In the genomic region with DNA sequence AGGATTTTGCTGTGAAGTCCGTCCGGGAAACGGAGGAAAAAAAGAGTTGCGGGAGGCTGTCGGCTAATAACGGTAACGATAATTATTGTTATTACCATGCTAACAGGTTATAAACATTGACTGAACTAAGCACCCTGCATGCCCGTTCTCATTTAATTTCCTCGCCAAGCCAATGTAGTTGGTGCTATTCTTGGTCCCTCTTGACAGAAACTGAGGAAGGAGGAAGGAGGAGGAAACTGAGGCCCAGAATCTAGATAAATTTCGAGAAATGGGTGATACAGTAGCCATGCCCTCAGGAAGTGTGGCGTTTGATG, we compare ENCODE assay signal across 9 cellular contexts. TPM values are rescaled to one million over a fixed set of nuclear protein-coding genes. Genes with fewer than 3 reads are reported as not detected.
DNase-seq lines count a peak whose midpoint lies in the region; ATAC-seq, FAIRE-seq and TF ChIP-seq lines count a peak whose summit lies in the region.
"Had no signal": no experiment of that assay in that cellular context is flagged by ENCODE, and none has a peak within 500 bp of the region (broad histone marks: within the 10 kb centered on the region; RNA-seq: fewer than 3 reads in every experiment).

No MANE protein-coding gene starts in this region.

- peaks cover 10% of the 10 kb centered on the region; the same call in 1 of the 2 replicates for H4K20me1 ChIP-seq in DOHH2 (ENCODE audit: control insufficient read depth, insufficient read depth, low read depth, low read length)

- no peak overlapping the region for H3K4me3 Mint-ChIP-seq in progenitor cell of endocrine pancreas (ENCODE audit: low read depth)
- H3K4me3 Mint-ChIP-seq in immature natural killer cell, result no peak overlapping the region

- peaks cover 61% of the 10 kb centered on the region for H3K79me2 ChIP-seq in DOHH2 (ENCODE audit: control insufficient read depth, low read length)

- no peaks in the 10 kb centered on the region for H3K9me2 ChIP-seq in DOHH2 (replicated peaks; ENCODE audit: control insufficient read depth, low read length)

- peak in 1 of 4 donors; percentile 3 for ATAC-seq in pancreas

- no peaks in the 10 kb centered on the region for H3K27me3 ChIP-seq in DOHH2 (ENCODE audit: control insufficient read depth, low read length)
- no peaks in the 10 kb centered on the region for H3K27me3 ChIP-seq in HUES64 (ENCODE audit: insufficient read depth, low read length)
- H3K27me3 ChIP-seq in endocrine pancreas (ENCODE audit: control insufficient read depth, insufficient read depth, low read length), result no peaks in the 10 kb centered on the region
- no peaks in the 10 kb centered on the region for H3K27me3 ChIP-seq in pancreas

- no peak for FAIRE-seq in pancreas (lab: Jason Lieb, UNC)
- FAIRE-seq: colon had no signal

- WGBS in HUES64, result 0% methylated on average over 11 of the region's 11 CpGs
- WGBS in pancreas, 2 donors, result 1 to 3% methylated on average over 11 of the region's 11 CpGs

- no peaks in the 10 kb centered on the region for H3K9me3 Mint-ChIP-seq in progenitor cell of endocrine pancreas (ENCODE audit: low read depth)
- no peaks in the 10 kb centered on the region for H3K9me3 Mint-ChIP-seq in immature natural killer cell

- H3K27ac ChIP-seq in DOHH2 (ENCODE audit: low read depth, low read length) (peak overlapping the region; percentile 80), HUES64 (ENCODE audit: low read depth, low read length) (peak overlapping the region; percentile 85), pancreas (no peak overlapping the region)

- no peaks in the 10 kb centered on the region for H3F3A ChIP-seq in DOHH2 (ENCODE audit: control insufficient read depth, insufficient read depth)

- intact Hi-C loops in pancreas (cut with DNase I), result no loop called here

- TF ChIP-seq CTCF in DOHH2 (IDR thresholded peaks at IDR 0.05; ENCODE audit: low read depth, low read length, poor library complexity, severe bottlenecking) (no peak), pancreas (IDR thresholded peaks at IDR 0.05) (no peak), progenitor cell of endocrine pancreas (IDR thresholded peaks at IDR 0.05; ENCODE audit: unreplicated experiment) (no peak)

- H3K27me3 Mint-ChIP-seq in progenitor cell of endocrine pancreas (no peaks in the 10 kb centered on the region), immature natural killer cell (ENCODE audit: low read depth in 3 of 3) (peaks cover 0 to 1% (median 0%) of the 10 kb centered on the region in 3 donors)

- peaks cover 46% of the 10 kb centered on the region for H3K36me3 ChIP-seq in DOHH2 (ENCODE audit: control insufficient read depth, low read length)
- H3K36me3 ChIP-seq in HUES64 (ENCODE audit: insufficient read depth, low read length), result peaks cover 18% of the 10 kb centered on the region
- no peaks in the 10 kb centered on the region for H3K36me3 ChIP-seq in endocrine pancreas (ENCODE audit: control insufficient read depth, insufficient read depth, low read length)
- H3K36me3 ChIP-seq in pancreas, result no peaks in the 10 kb centered on the region

- peak overlapping the region; percentile 92 for H3K9ac ChIP-seq in HUES64 (ENCODE audit: low read depth, low read length)
- no peak overlapping the region for H3K9ac ChIP-seq in endocrine pancreas (ENCODE audit: control insufficient read depth, insufficient read depth, low read length)

- H3K36me3 Mint-ChIP-seq in progenitor cell of endocrine pancreas (ENCODE audit: insufficient read depth) (peaks cover 4% of the 10 kb centered on the region), immature natural killer cell (no peaks in the 10 kb centered on the region)

- H3K4me3 ChIP-seq in DOHH2 (ENCODE audit: low read length) (peak overlapping the region; percentile 88), HUES64 (ENCODE audit: low read length) (peak overlapping the region; percentile 93), endocrine pancreas (ENCODE audit: control insufficient read depth, insufficient read depth, low read length) (peak overlapping the region; percentile 63), pancreas (peak overlapping the region; percentile 54 to 78 (median 63))

- H3K27ac Mint-ChIP-seq in progenitor cell of endocrine pancreas (no peak overlapping the region), immature natural killer cell (no peak overlapping the region)

- H3K4me1 Mint-ChIP-seq in progenitor cell of endocrine pancreas (ENCODE audit: low read depth) (peaks cover 3% of the 10 kb centered on the region), immature natural killer cell (no peaks in the 10 kb centered on the region)

- peaks cover 21% of the 10 kb centered on the region for H3K4me1 ChIP-seq in DOHH2 (ENCODE audit: control insufficient read depth, low read length)
- peaks cover 10% of the 10 kb centered on the region for H3K4me1 ChIP-seq in HUES64 (ENCODE audit: insufficient read depth, low read length)
- no peaks in the 10 kb centered on the region for H3K4me1 ChIP-seq in endocrine pancreas (ENCODE audit: control insufficient read depth, insufficient read depth, low read length)
- H3K4me1 ChIP-seq in pancreas, result no peaks in the 10 kb centered on the region

- DNase-seq in pancreas (no peak), DMS53 treated with DMSO at 0.1 percent for 48 hours (lab: John Stamatoyannopoulos, UW; ENCODE audit: unreplicated experiment) (no peak), progenitor cell of endocrine pancreas (ENCODE audit: low spot score, unreplicated experiment) (no peak), dermis blood vessel endothelial cell (no peak), immature natural killer cell (no peak)

- H3K9me3 ChIP-seq in DOHH2 (ENCODE audit: control insufficient read depth, insufficient read depth, low read length) (no peaks in the 10 kb centered on the region), HUES64 (ENCODE audit: insufficient read depth, low read depth, low read length) (no peaks in the 10 kb centered on the region), endocrine pancreas (ENCODE audit: control insufficient read depth, low read length) (no peaks in the 10 kb centered on the region), pancreas (no peaks in the 10 kb centered on the region)

- peak overlapping the region; percentile 89 for H3K4me2 ChIP-seq in DOHH2 (ENCODE audit: low read length)

RNA-seq across cellular contexts. Expression of gene TPX2, which starts 0.4 kb away (rescaled TPM):
- 86.2 TPM for polyA plus RNA-seq in HUES64 (2013, experiment 1 of 2)
- polyA plus RNA-seq in HUES64 (2013, experiment 2 of 2), result 101 TPM
- total RNA-seq in pancreas, result 1 to 10 TPM in 1 of 6 donors, under 1 TPM in 4, not detected in 1; 0.20 to 1.5 (median 0.79) TPM
- under 1 TPM; 0.04 to 0.12 TPM for polyA plus RNA-seq in pancreas
- 71.9 and 77.0 TPM in 2 replicates for total RNA-seq in progenitor cell of endocrine pancreas
- 16.5 and 81.7 TPM in 2 replicates for total RNA-seq in dermis blood vessel endothelial cell
- polyA plus RNA-seq in immature natural killer cell, result 1 to 10 TPM; 1.2 to 3.0 (median 1.8) TPM

RNA-seq across cellular contexts. Expression of gene BCL2L1, which starts 16.8 kb away (rescaled TPM):
- polyA plus RNA-seq in HUES64 (2013, experiment 1 of 2), result 48.8 TPM
- 44.5 TPM for polyA plus RNA-seq in HUES64 (2013, experiment 2 of 2)
- 10 to 100 TPM; 27.3 to 59.8 (median 40.0) TPM for total RNA-seq in pancreas
- polyA plus RNA-seq in pancreas, result 10 to 100 TPM; 40.8 to 55.5 TPM
- total RNA-seq in progenitor cell of endocrine pancreas, result 130 and 136 TPM in 2 replicates
- 46.1 and 62.9 TPM in 2 replicates for total RNA-seq in dermis blood vessel endothelial cell
- polyA plus RNA-seq in immature natural killer cell, result 10 to 100 TPM; 30.9 to 60.4 (median 39.3) TPM

Comparison
In these comparisons a context has a peak if more than half of its experiments do, and no peak if none do; other contexts are left out.
1. H3K27ac ChIP-seq: peak in DOHH2 (single experiment) and HUES64 (single experiment); none in pancreas (0 of 4).
2. Peak in every context shown above with its lines, with median percentiles within 50 percentile points of each other: H3K4me3 ChIP-seq.